Comparison of ENCODE assay signal across 13 cellular contexts in genomic region chr5:10726179-10726912, GRCh38. TPM values are rescaled to one million over a fixed set of nuclear protein-coding genes. Genes with fewer than 3 reads are reported as not detected.
DNase-seq lines count a peak whose midpoint lies in the region; ATAC-seq and TF ChIP-seq lines count a peak whose summit lies in the region.
"Had no signal": no experiment of that assay in that cellular context is flagged by ENCODE, and none has a peak within 500 bp of the region (broad histone marks: within the 10 kb centered on the region; RNA-seq: fewer than 3 reads in every experiment).

No MANE protein-coding gene starts in this region.

- peaks cover 18% of the 10 kb centered on the region for H3K36me3 Mint-ChIP-seq in activated T-helper 2 cell treated with anti-CD3 and anti-CD28 coated beads, Interferon-gamma antibody, Interleukin-2, Interleukin-4, amounts not matched to agents 10 μg/mL and 5 μg/mL and 100 μg/mL, durations not matched to agents 14 hours and 24 hours and 36 hours (ENCODE audit: low read depth)

- H3K4me1 Mint-ChIP-seq in activated T-helper 2 cell treated with anti-CD3 and anti-CD28 coated beads, Interferon-gamma antibody, Interleukin-2, Interleukin-4, amounts not matched to agents 10 μg/mL and 5 μg/mL and 100 μg/mL, durations not matched to agents 14 hours and 24 hours and 36 hours (ENCODE audit: low read depth) = peaks cover 13% of the 10 kb centered on the region

- H3K4me1 ChIP-seq in SJSA1 (replicated peaks) (peaks cover 63% of the 10 kb centered on the region), lower lobe of right lung (peaks cover 24% of the 10 kb centered on the region)

- H3K27me3 Mint-ChIP-seq in activated T-helper 2 cell treated with anti-CD3 and anti-CD28 coated beads, Interferon-gamma antibody, Interleukin-2, Interleukin-4, amounts not matched to agents 10 μg/mL and 5 μg/mL and 100 μg/mL, durations not matched to agents 14 hours and 24 hours and 36 hours (ENCODE audit: low read depth) = no peaks in the 10 kb centered on the region

- H3K4me3 ChIP-seq in SJSA1 = no peak overlapping the region
- H3K4me3 ChIP-seq in lower lobe of right lung = no peak overlapping the region
- H3K4me3 ChIP-seq: Peyer's patch, skin epidermis had no signal

- H3K27ac Mint-ChIP-seq in activated T-helper 2 cell treated with anti-CD3 and anti-CD28 coated beads, Interferon-gamma antibody, Interleukin-2, Interleukin-4, amounts not matched to agents 10 μg/mL and 5 μg/mL and 100 μg/mL, durations not matched to agents 14 hours and 24 hours and 36 hours = no peak overlapping the region

- intact Hi-C loops in lower lobe of right lung (cut with DNase I) = no loop called here
- intact Hi-C loops in activated T-helper 2 cell treated with anti-CD3 and anti-CD28 coated beads, Interferon-gamma antibody, Interleukin-2, Interleukin-4, amounts not matched to agents 10 μg/mL and 5 μg/mL and 100 μg/mL, durations not matched to agents 14 hours and 24 hours and 36 hours (cut with micrococcal nuclease) = no loop called here

- no peaks in the 10 kb centered on the region for H3K9me3 ChIP-seq in SJSA1 (replicated peaks)
- no peaks in the 10 kb centered on the region for H3K9me3 ChIP-seq in lower lobe of right lung
- H3K9me3 ChIP-seq: Peyer's patch had no signal

- H3K27ac ChIP-seq in SJSA1 (peak overlapping the region; percentile 76), lower lobe of right lung (no peak overlapping the region)

- H3K36me3 ChIP-seq in SJSA1 (peaks cover 58% of the 10 kb centered on the region), lower lobe of right lung (peaks cover 4% of the 10 kb centered on the region)

- no peak overlapping the region for H3K4me3 Mint-ChIP-seq in activated T-helper 2 cell treated with anti-CD3 and anti-CD28 coated beads, Interferon-gamma antibody, Interleukin-2, Interleukin-4, amounts not matched to agents 10 μg/mL and 5 μg/mL and 100 μg/mL, durations not matched to agents 14 hours and 24 hours and 36 hours (ENCODE audit: low read depth)

- no peaks in the 10 kb centered on the region for H3K9me3 Mint-ChIP-seq in activated T-helper 2 cell treated with anti-CD3 and anti-CD28 coated beads, Interferon-gamma antibody, Interleukin-2, Interleukin-4, amounts not matched to agents 10 μg/mL and 5 μg/mL and 100 μg/mL, durations not matched to agents 14 hours and 24 hours and 36 hours

- H3K27me3 ChIP-seq in SJSA1 (replicated peaks) (no peaks in the 10 kb centered on the region), lower lobe of right lung (ENCODE audit: low read depth) (no peaks in the 10 kb centered on the region)
- H3K27me3 ChIP-seq: Peyer's patch had no signal

- peak in 1 of 2 experiments; percentile 27 for DNase-seq in SJSA1 (ENCODE audit: low read depth in 1 of 2, low spot score in 2 of 2)
- no peak for DNase-seq in lower lobe of right lung
- DNase-seq in GM03348 (ENCODE audit: low spot score) = no peak
- no peak for DNase-seq in activated T-helper 2 cell treated with anti-CD3 and anti-CD28 coated beads, Interferon-gamma antibody, Interleukin-2, Interleukin-4, amounts not matched to agents 10 μg/mL and 5 μg/mL and 100 μg/mL, durations not matched to agents 14 hours and 24 hours and 36 hours (ENCODE audit: low spot score)
- DNase-seq in GF-D8 (lab: John Stamatoyannopoulos, UW) = no peak
- no peak for DNase-seq in NCI-H1048 (lab: John Stamatoyannopoulos, UW)
- DNase-seq: anterior cingulate cortex, DND-41, NCI-H1436 treated with DMSO at 0.1 percent for 48 hours had no signal

- ATAC-seq in GM18498 (IDR thresholded peaks at IDR 0.05; ENCODE audit: unreplicated experiment) (peak; percentile 20), GM21723 (IDR thresholded peaks at IDR 0.05; ENCODE audit: unreplicated experiment) (peak; percentile 11), lower lobe of right lung (peak; percentile 19 to 26)

- no peak for TF ChIP-seq CTCF in lower lobe of right lung (IDR thresholded peaks at IDR 0.05)

RNA-seq across cellular contexts. Expression of gene DAP, which starts 34.7 kb away (rescaled TPM):
- 40.6 and 64.6 TPM in 2 replicates for total RNA-seq in SJSA1 (2014; rRNA removed; shearing (Covaris generic))
- 89.8 TPM for total RNA-seq in lower lobe of right lung
- total RNA-seq in activated T-helper 2 cell treated with anti-CD3 and anti-CD28 coated beads, Interferon-gamma antibody, Interleukin-2, Interleukin-4, amounts not matched to agents 10 μg/mL and 5 μg/mL and 100 μg/mL, durations not matched to agents 14 hours and 24 hours and 36 hours = 51.3 and 56.6 TPM in 2 replicates
